Comparison of ENCODE assay signal across 9 cellular contexts in genomic region chr12:109387425-109388166, GRCh38. TPM values are rescaled to one million over a fixed set of nuclear protein-coding genes. Genes with fewer than 3 reads are reported as not detected.
A peak's percentile ranks its signal among the peaks of the same experiment; 100 is the strongest.
DNase-seq lines count a peak whose midpoint lies in the region; ATAC-seq and TF ChIP-seq lines count a peak whose summit lies in the region.
"Had no signal": no experiment of that assay in that cellular context is flagged by ENCODE, and none has a peak within 500 bp of the region (broad histone marks: within the 10 kb centered on the region; RNA-seq: fewer than 3 reads in every experiment).

No MANE protein-coding gene starts in this region.

- intact Hi-C loops in activated CD8-positive, alpha-beta T cell treated with anti-CD3 and anti-CD28 coated beads for 36 hours (cut with micrococcal nuclease) = loop anchor here (2.0 to 5.0 kb wide), 3 partner anchors 41 to 270 kb away; partner anchors contain the start of genes ACACB and MYO1H

- POLR2A ChIA-PET in activated CD8-positive, alpha-beta T cell treated with anti-CD3 and anti-CD28 coated beads for 36 hours (lab: Charles Lee) = interaction anchor here (0.6 kb wide), 1 partner anchor 391 kb away, joined by 3 read pairs; no protein-coding TSS in a partner anchor

- peak; percentile 3 for DNase-seq in DMS153 (lab: John Stamatoyannopoulos, UW)
- DNase-seq in DMS153 treated with DMSO at 0.1 percent for 48 hours (lab: John Stamatoyannopoulos, UW; ENCODE audit: unreplicated experiment) = no peak
- peak; percentile 15 for DNase-seq in NCI-H146 treated with DMSO at 0.1 percent for 48 hours (lab: John Stamatoyannopoulos, UW; ENCODE audit: unreplicated experiment)
- no peak for DNase-seq in activated CD8-positive, alpha-beta T cell treated with anti-CD3 and anti-CD28 coated beads for 36 hours
- DNase-seq in kidney glomerular epithelial cell (lab: John Stamatoyannopoulos, UW) = peak; percentile 2
- DNase-seq in activated T-cell treated with anti-CD3 and anti-CD28 coated beads, Interleukin-2, amount 50 U/mL, for 24 hours = no peak
- no peak for DNase-seq in activated T-cell treated with anti-CD3 and anti-CD28 coated beads, Interleukin-2, amount 50 U/mL, for 48 hours

- H3K36me3 Mint-ChIP-seq in activated CD8-positive, alpha-beta T cell treated with anti-CD3 and anti-CD28 coated beads for 36 hours (ENCODE audit: low read depth) = no peaks in the 10 kb centered on the region
- H3K36me3 Mint-ChIP-seq in activated T-cell treated with anti-CD3 and anti-CD28 coated beads, Interleukin-2, amount 50 U/mL, for 24 hours (ENCODE audit: low read depth) = no peaks in the 10 kb centered on the region

- H3K4me1 Mint-ChIP-seq in activated CD8-positive, alpha-beta T cell treated with anti-CD3 and anti-CD28 coated beads for 36 hours (ENCODE audit: low read depth) = no peaks in the 10 kb centered on the region
- H3K4me1 Mint-ChIP-seq in activated T-cell treated with anti-CD3 and anti-CD28 coated beads, Interleukin-2, amount 50 U/mL, for 24 hours (ENCODE audit: low read depth) = no peaks in the 10 kb centered on the region

- peak; percentile 52 for TF ChIP-seq CTCF in activated CD8-positive, alpha-beta T cell treated with anti-CD3 and anti-CD28 coated beads for 36 hours (IDR thresholded peaks at IDR 0.05)

- H3K27ac Mint-ChIP-seq in activated CD8-positive, alpha-beta T cell treated with anti-CD3 and anti-CD28 coated beads for 36 hours = no peak overlapping the region
- no peak overlapping the region for H3K27ac Mint-ChIP-seq in activated T-cell treated with anti-CD3 and anti-CD28 coated beads, Interleukin-2, amount 50 U/mL, for 24 hours

- CTCF ChIA-PET in activated CD8-positive, alpha-beta T cell treated with anti-CD3 and anti-CD28 coated beads for 36 hours (lab: Charles Lee) = interaction anchor here (0.8 to 2.0 kb wide), 12 partner anchors 8 to 276 kb away, joined by 3 to 7 read pairs (median 3); partner anchors contain the start of gene MYO1H

- no peak overlapping the region for H3K4me3 Mint-ChIP-seq in activated CD8-positive, alpha-beta T cell treated with anti-CD3 and anti-CD28 coated beads for 36 hours
- H3K4me3 Mint-ChIP-seq in activated T-cell treated with anti-CD3 and anti-CD28 coated beads, Interleukin-2, amount 50 U/mL, for 24 hours = no peak overlapping the region

- ATAC-seq in activated CD8-positive, alpha-beta T cell treated with anti-CD3 and anti-CD28 coated beads for 36 hours = no peak
- no peak for ATAC-seq in GM18868 (IDR thresholded peaks at IDR 0.05; ENCODE audit: unreplicated experiment)

- H3K27me3 Mint-ChIP-seq in activated CD8-positive, alpha-beta T cell treated with anti-CD3 and anti-CD28 coated beads for 36 hours = peaks cover 25% of the 10 kb centered on the region
- H3K27me3 Mint-ChIP-seq in activated T-cell treated with anti-CD3 and anti-CD28 coated beads, Interleukin-2, amount 50 U/mL, for 24 hours = peaks cover 49% of the 10 kb centered on the region

- peaks cover 4% of the 10 kb centered on the region for H3K9me3 Mint-ChIP-seq in activated CD8-positive, alpha-beta T cell treated with anti-CD3 and anti-CD28 coated beads for 36 hours
- no peaks in the 10 kb centered on the region for H3K9me3 Mint-ChIP-seq in activated T-cell treated with anti-CD3 and anti-CD28 coated beads, Interleukin-2, amount 50 U/mL, for 24 hours

RNA-seq across cellular contexts. Expression of gene MYO1H, which starts 39.9 kb away (rescaled TPM):
- total RNA-seq in activated CD8-positive, alpha-beta T cell treated with anti-CD3 and anti-CD28 coated beads for 36 hours = not detected
- total RNA-seq: pulmonary artery endothelial cell had no signal

Comparison
In these comparisons a context has a peak if more than half of its experiments do, and no peak if none do; other contexts are left out.
1. DNase-seq: peak in DMS153 (single experiment), NCI-H146 treated with DMSO at 0.1 percent for 48 hours (single experiment) and kidney glomerular epithelial cell (single experiment); none in DMS153 treated with DMSO at 0.1 percent for 48 hours (single experiment), activated CD8-positive, alpha-beta T cell treated with anti-CD3 and anti-CD28 coated beads for 36 hours (single experiment), activated T-cell treated with anti-CD3 and anti-CD28 coated beads, Interleukin-2, amount 50 U/mL, for 24 hours (single experiment) and activated T-cell treated with anti-CD3 and anti-CD28 coated beads, Interleukin-2, amount 50 U/mL, for 48 hours (0 of 2).